In genomic region chr1:114334297-114334696, GRCh38 we compare ENCODE assay signal across 15 cellular contexts.
DNase-seq lines count a peak whose midpoint lies in the region; ATAC-seq and TF ChIP-seq lines count a peak whose summit lies in the region.
"Had no signal": no experiment of that assay in that cellular context is flagged by ENCODE, and none has a peak within 500 bp of the region (broad histone marks: within the 10 kb centered on the region; RNA-seq: fewer than 3 reads in every experiment).

No MANE protein-coding gene starts in this region.

- H3K4me3 ChIP-seq in DND-41 (ENCODE audit: low read depth in 1 of 2, low read length in 2 of 2) = no peak overlapping the region
- H3K4me3 ChIP-seq in HAP-1 = no peak overlapping the region
- H3K4me3 ChIP-seq: Peyer's patch had no signal

- H3K36me3 Mint-ChIP-seq in activated T-cell treated with anti-CD3 and anti-CD28 coated beads, Interleukin-2, amount 50 U/mL, for 4 hours (ENCODE audit: insufficient read depth) = no peaks in the 10 kb centered on the region
- H3K36me3 Mint-ChIP-seq in activated CD8-positive, alpha-beta T cell treated with anti-CD3 and anti-CD28 coated beads, Interleukin-2, amount 10 ng/mL, durations not matched to agents 7 days and 5 days (ENCODE audit: low read depth) = peaks cover 3% of the 10 kb centered on the region
- no peaks in the 10 kb centered on the region for H3K36me3 Mint-ChIP-seq in osteocyte (ENCODE audit: unreplicated experiment)

- H3K9ac ChIP-seq in DND-41 (ENCODE audit: low read depth, low read length) = peak overlapping the region; percentile 39

- peaks cover 59% of the 10 kb centered on the region for H3K4me1 Mint-ChIP-seq in activated T-cell treated with anti-CD3 and anti-CD28 coated beads, Interleukin-2, amount 50 U/mL, for 4 hours (ENCODE audit: low read depth)
- H3K4me1 Mint-ChIP-seq in activated CD8-positive, alpha-beta T cell treated with anti-CD3 and anti-CD28 coated beads, Interleukin-2, amount 10 ng/mL, durations not matched to agents 7 days and 5 days (ENCODE audit: low read depth) = peaks cover 73% of the 10 kb centered on the region
- H3K4me1 Mint-ChIP-seq in osteocyte (ENCODE audit: unreplicated experiment) = no peaks in the 10 kb centered on the region

- peaks cover 78% of the 10 kb centered on the region for H3K4me1 ChIP-seq in DND-41 (ENCODE audit: insufficient read depth, low read length)
- no peaks in the 10 kb centered on the region; the same call in 1 of the 2 replicates for H3K4me1 ChIP-seq in HAP-1
- H3K4me1 ChIP-seq: Peyer's patch had no signal

- H4K20me1 ChIP-seq in DND-41 (ENCODE audit: insufficient read depth, low read length) = no peaks in the 10 kb centered on the region

- H3K4me3 Mint-ChIP-seq in activated T-cell treated with anti-CD3 and anti-CD28 coated beads, Interleukin-2, amount 50 U/mL, for 4 hours = peak overlapping the region; percentile 19
- peak overlapping the region; percentile 42 for H3K4me3 Mint-ChIP-seq in activated CD8-positive, alpha-beta T cell treated with anti-CD3 and anti-CD28 coated beads, Interleukin-2, amount 10 ng/mL, durations not matched to agents 7 days and 5 days
- H3K4me3 Mint-ChIP-seq in osteocyte (ENCODE audit: unreplicated experiment) = no peak overlapping the region

- H3K9me3 ChIP-seq in DND-41 (ENCODE audit: insufficient read depth, low read length, severe bottlenecking) (no peaks in the 10 kb centered on the region), HAP-1 (no peaks in the 10 kb centered on the region)
- H3K9me3 ChIP-seq: Peyer's patch had no signal

- H3K36me3 ChIP-seq in DND-41 (ENCODE audit: insufficient read depth, low read length) (no peaks in the 10 kb centered on the region), HAP-1 (replicated peaks) (no peaks in the 10 kb centered on the region)
- H3K36me3 ChIP-seq: Peyer's patch had no signal

- no peaks in the 10 kb centered on the region for H3K79me2 ChIP-seq in DND-41 (ENCODE audit: insufficient read depth, low read length)

- no peak for ATAC-seq in activated T-cell treated with anti-CD3 and anti-CD28 coated beads, Interleukin-2, amount 50 U/mL, for 4 hours
- ATAC-seq in DND-41 (ENCODE audit: insufficient read depth, low read depth) = peak; percentile 68
- ATAC-seq in activated CD8-positive, alpha-beta T cell treated with anti-CD3 and anti-CD28 coated beads, Interleukin-2, amount 10 ng/mL, durations not matched to agents 7 days and 5 days = peak; percentile 76
- ATAC-seq: HepG2 had no signal

- peak overlapping the region; percentile 91 for H3K27ac ChIP-seq in DND-41 (ENCODE audit: low read length)
- H3K27ac ChIP-seq: Peyer's patch had no signal

- H3K27ac Mint-ChIP-seq in activated CD8-positive, alpha-beta T cell treated with anti-CD3 and anti-CD28 coated beads, Interleukin-2, amount 10 ng/mL, durations not matched to agents 7 days and 5 days = peak overlapping the region; percentile 83
- no peak overlapping the region for H3K27ac Mint-ChIP-seq in osteocyte (ENCODE audit: unreplicated experiment)

- CTCF ChIA-PET in activated CD8-positive, alpha-beta T cell treated with anti-CD3 and anti-CD28 coated beads, Interleukin-2, amount 10 ng/mL, durations not matched to agents 7 days and 5 days (lab: Charles Lee) = interaction anchor here (0.8 to 4.6 kb wide), 7 partner anchors 9 to 356 kb away, joined by 3 to 45 read pairs (median 6); partner anchors contain the start of gene OLFML3

- H2AFZ ChIP-seq in DND-41 (ENCODE audit: low read depth, low read length) = no peak overlapping the region

- H3K27me3 Mint-ChIP-seq in activated T-cell treated with anti-CD3 and anti-CD28 coated beads, Interleukin-2, amount 50 U/mL, for 4 hours (ENCODE audit: low read depth) = no peaks in the 10 kb centered on the region
- H3K27me3 Mint-ChIP-seq in activated CD8-positive, alpha-beta T cell treated with anti-CD3 and anti-CD28 coated beads, Interleukin-2, amount 10 ng/mL, durations not matched to agents 7 days and 5 days (ENCODE audit: low read depth) = no peaks in the 10 kb centered on the region
- H3K27me3 Mint-ChIP-seq in osteocyte (ENCODE audit: unreplicated experiment) = peaks cover 42% of the 10 kb centered on the region

- POLR2A ChIA-PET in activated CD8-positive, alpha-beta T cell treated with anti-CD3 and anti-CD28 coated beads, Interleukin-2, amount 10 ng/mL, durations not matched to agents 7 days and 5 days (lab: Charles Lee) = interaction anchor here (1.1 kb wide), 1 partner anchor 9 kb away, joined by 4 read pairs; no protein-coding TSS in a partner anchor

- H3K9me3 Mint-ChIP-seq in activated T-cell treated with anti-CD3 and anti-CD28 coated beads, Interleukin-2, amount 50 U/mL, for 4 hours = no peaks in the 10 kb centered on the region
- H3K9me3 Mint-ChIP-seq in activated CD8-positive, alpha-beta T cell treated with anti-CD3 and anti-CD28 coated beads, Interleukin-2, amount 10 ng/mL, durations not matched to agents 7 days and 5 days (ENCODE audit: insufficient read depth) = no peaks in the 10 kb centered on the region
- no peaks in the 10 kb centered on the region for H3K9me3 Mint-ChIP-seq in osteocyte (ENCODE audit: unreplicated experiment)

- in situ Hi-C loops in HAP-1 (cut with MboI; ENCODE audit: low sequenced_read_pairs) = no loop called here

- DNase-seq in activated T-cell treated with anti-CD3 and anti-CD28 coated beads, Interleukin-2, amount 50 U/mL, for 4 hours = no peak
- DNase-seq in activated T-cell treated with anti-CD3 and anti-CD28 coated beads for 4 hours = no peak
- DNase-seq in DND-41 = peak; percentile 48
- peak; percentile 22 for DNase-seq in activated CD8-positive, alpha-beta T cell treated with anti-CD3 and anti-CD28 coated beads, Interleukin-2, amount 10 ng/mL, durations not matched to agents 7 days and 5 days
- DNase-seq in osteocyte (ENCODE audit: extremely low spot score, unreplicated experiment) = peak; percentile 4
- no peak for DNase-seq in HT-29 (ENCODE audit: low spot score)
- no peak for DNase-seq in HAP-1 (ENCODE audit: low spot score in 2 of 2)
- DNase-seq: AML-193, DMS 273 treated with DMSO at 0.1 percent for 48 hours, Karpas-422, NCI-H187 treated with DMSO at 0.1 percent for 48 hours, NCI-H510A treated with DMSO at 0.1 percent for 48 hours, Peyer's patch, Right ventricle myocardium superior had no signal

- peak overlapping the region; percentile 48 for H3K4me2 ChIP-seq in DND-41 (ENCODE audit: insufficient read depth, low read length)

- no peak for TF ChIP-seq CTCF in DND-41 (IDR thresholded peaks at IDR 0.05; ENCODE audit: borderline replicate concordance, extremely low read depth, low read length, poor library complexity, severe bottlenecking)
- no peak for TF ChIP-seq CTCF in osteocyte (IDR thresholded peaks at IDR 0.05)

- H3K27me3 ChIP-seq in DND-41 (ENCODE audit: insufficient read depth, low read length, poor library complexity) (no peaks in the 10 kb centered on the region), HAP-1 (ENCODE audit: low read depth) (peaks cover 2% of the 10 kb centered on the region; the same call in 1 of the 2 replicates)
- H3K27me3 ChIP-seq: Peyer's patch had no signal

Comparison
In these comparisons a context has a peak if more than half of its experiments do, and no peak if none do; other contexts are left out.
1. ATAC-seq: peak in DND-41 (single experiment) and activated CD8-positive, alpha-beta T cell treated with anti-CD3 and anti-CD28 coated beads, Interleukin-2, amount 10 ng/mL, durations not matched to agents 7 days and 5 days (single experiment); none in activated T-cell treated with anti-CD3 and anti-CD28 coated beads, Interleukin-2, amount 50 U/mL, for 4 hours (0 of 2).
2. DNase-seq: peak in DND-41 (single experiment), activated CD8-positive, alpha-beta T cell treated with anti-CD3 and anti-CD28 coated beads, Interleukin-2, amount 10 ng/mL, durations not matched to agents 7 days and 5 days (single experiment) and osteocyte (single experiment); none in activated T-cell treated with anti-CD3 and anti-CD28 coated beads, Interleukin-2, amount 50 U/mL, for 4 hours (single experiment), activated T-cell treated with anti-CD3 and anti-CD28 coated beads for 4 hours (single experiment), HT-29 (single experiment) and HAP-1 (0 of 2).